25 cellular contexts compared by ENCODE assay signal in genomic region chr7:30546596-30546995, GRCh38.
"Had no signal": no experiment of that assay in that cellular context is flagged by ENCODE, and none has a peak within 500 bp of the region (broad histone marks: within the 10 kb centered on the region; RNA-seq: fewer than 3 reads in every experiment).

No MANE protein-coding gene starts in this region.

- H3K27me3 Mint-ChIP-seq: dendritic cell treated with granulocyte-macrophage colony-stimulating factor and Interleukin-4, amounts not matched to agents 40 ng/mL and 50 ng/mL, for 4 days; effector memory CD8-positive, alpha-beta T cell; memory B cell; naive B cell had no signal

- DNase-seq: effector CD8-positive, alpha-beta T cell; effector memory CD8-positive, alpha-beta T cell; endodermal cell; erythroblast; esophagus squamous epithelium; foreskin fibroblast; foreskin melanocyte; gastrocnemius medialis; glutamatergic neuron; head of caudate nucleus; heart right ventricle; hippocampal formation; left cardiac atrium; left lung; left ventricle myocardium superior; mammary epithelial cell; mesendoderm; mucosa of descending colon; naive B cell had no signal

- H3K9me3 ChIP-seq: esophagus squamous epithelium, gastrocnemius medialis, heart right ventricle, left lung, mucosa of descending colon had no signal

- H3K27ac ChIP-seq: coronary artery, epithelial cell of prostate, esophagus squamous epithelium, gastrocnemius medialis, heart right ventricle, left lung had no signal

- H3K36me3 ChIP-seq: gastrocnemius medialis had no signal

- H3K27ac Mint-ChIP-seq: dendritic cell treated with granulocyte-macrophage colony-stimulating factor and Interleukin-4, amounts not matched to agents 40 ng/mL and 50 ng/mL, for 4 days; endodermal cell; memory B cell had no signal

- ATAC-seq: effector memory CD8-positive, alpha-beta T cell; esophagus mucosa; gastrocnemius medialis; heart right ventricle; left cardiac atrium; left lung; left ventricle myocardium superior; mucosa of descending colon had no signal

- H3K4me3 ChIP-seq: coronary artery, esophagus squamous epithelium, gastrocnemius medialis, heart right ventricle, left lung, lung, mucosa of descending colon had no signal

- H3K4me3 Mint-ChIP-seq: dendritic cell treated with granulocyte-macrophage colony-stimulating factor and Interleukin-4, amounts not matched to agents 40 ng/mL and 50 ng/mL, for 4 days; effector memory CD8-positive, alpha-beta T cell; endodermal cell; memory B cell; naive B cell had no signal

- H3K27me3 ChIP-seq: esophagus squamous epithelium, gastrocnemius medialis, heart right ventricle, left lung had no signal

- H3K9me3 Mint-ChIP-seq: dendritic cell treated with granulocyte-macrophage colony-stimulating factor and Interleukin-4, amounts not matched to agents 40 ng/mL and 50 ng/mL, for 4 days; effector memory CD8-positive, alpha-beta T cell; memory B cell had no signal
